ENCODE assay signal across 13 cellular contexts in the genomic region with DNA sequence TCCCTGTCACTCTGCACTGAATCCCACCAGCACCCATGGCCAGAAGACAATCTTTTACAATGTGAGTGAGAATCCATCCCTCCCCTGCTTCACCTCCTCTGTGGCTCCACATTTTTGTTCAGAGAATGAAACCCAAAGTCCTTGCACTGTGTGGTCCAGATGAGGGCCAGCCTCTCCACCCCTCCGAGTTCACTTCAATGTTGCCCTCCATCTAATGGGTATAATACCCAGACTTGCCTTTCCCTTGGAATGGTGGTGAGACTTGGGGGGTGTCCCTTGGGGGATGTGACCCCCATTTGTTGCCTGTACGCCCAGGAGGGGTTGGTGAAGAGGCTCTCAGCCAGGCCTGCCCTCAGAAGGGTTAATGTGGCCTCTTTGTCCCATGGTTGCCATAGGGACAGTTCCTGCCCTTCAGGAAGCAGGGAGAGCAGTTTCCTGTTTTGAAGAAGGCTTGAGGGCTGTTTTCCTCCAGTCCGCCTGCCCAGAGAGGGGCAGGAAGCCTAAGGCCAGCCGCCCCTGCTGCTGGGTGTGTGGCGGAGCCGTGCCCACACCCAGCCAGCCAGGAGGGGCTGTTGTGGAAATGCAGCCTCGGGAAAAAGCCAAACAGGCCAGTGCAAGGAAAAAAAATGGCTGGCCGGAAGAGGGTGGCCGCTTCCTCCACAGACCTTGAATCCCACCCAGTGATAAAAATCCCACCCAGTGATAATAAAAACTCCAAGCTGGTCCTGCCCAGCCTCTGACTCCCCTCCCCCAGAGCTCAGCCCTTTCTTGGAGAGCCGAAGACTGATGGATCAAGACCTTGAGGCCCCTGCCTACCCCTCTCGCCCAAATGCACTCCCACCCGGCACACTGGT. TPM values are rescaled to one million over a fixed set of nuclear protein-coding genes. Genes with fewer than 3 reads are reported as not detected.
DNase-seq lines count a peak whose midpoint lies in the region; ATAC-seq and TF ChIP-seq lines count a peak whose summit lies in the region.
"Had no signal": no experiment of that assay in that cellular context is flagged by ENCODE, and none has a peak within 500 bp of the region (broad histone marks: within the 10 kb centered on the region; RNA-seq: fewer than 3 reads in every experiment).

No MANE protein-coding gene starts in this region.

- H3K36me3 Mint-ChIP-seq in activated naive CD8-positive, alpha-beta T cell treated with anti-CD3 and anti-CD28 coated beads, Interleukin-2, amount 50 U/mL, for 24 hours (ENCODE audit: low read depth) = no peaks in the 10 kb centered on the region

- POLR2A ChIA-PET in HCT116 (lab: Charles Lee) = no interaction called here

- H3K27ac Mint-ChIP-seq in activated naive CD8-positive, alpha-beta T cell treated with anti-CD3 and anti-CD28 coated beads, Interleukin-2, amount 50 U/mL, for 24 hours = peak overlapping the region; percentile 55

- no peaks in the 10 kb centered on the region for H3K79me2 ChIP-seq in HCT116 (ENCODE audit: insufficient read depth, low read length)

- H3K9ac ChIP-seq in HCT116 (ENCODE audit: low read length) = no peak overlapping the region

- H3K27me3 ChIP-seq in HCT116 (ENCODE audit: insufficient read depth, low read length) (no peaks in the 10 kb centered on the region), right atrium auricular region (no peaks in the 10 kb centered on the region), psoas muscle (ENCODE audit: insufficient read depth in 3 of 3, low read length in 2 of 3) (peaks cover 0 to 22% (median 2%) of the 10 kb centered on the region in 3 donors)

- H3K36me3 ChIP-seq in HCT116 (ENCODE audit: control insufficient read depth in 1 of 2, insufficient read depth in 2 of 2, low read length in 2 of 2) = no peaks in the 10 kb centered on the region
- H3K36me3 ChIP-seq in right atrium auricular region = no peaks in the 10 kb centered on the region
- H3K36me3 ChIP-seq in psoas muscle (ENCODE audit: insufficient read depth in 1 of 2, low read depth in 1 of 2) = no peaks in the 10 kb centered on the region

- H3K4me3 ChIP-seq in HCT116 (replicated peaks in 1 of 2; ENCODE audit: low read depth in 1 of 2, low read length in 2 of 2) (no peak overlapping the region), right atrium auricular region (no peak overlapping the region), psoas muscle (no peak overlapping the region)

- RAD21 ChIA-PET in HCT116 (lab: Charles Lee; ENCODE audit: low non-redundant PET in 1 of 2, low total read pairs in 2 of 2, uncharacterized antibody in 2 of 2, unreplicated experiment in 2 of 2) = no interaction called here

- H3K9me2 ChIP-seq in HCT116 (ENCODE audit: insufficient read depth) = no peaks in the 10 kb centered on the region

- peaks cover 19% of the 10 kb centered on the region for H3K27me3 Mint-ChIP-seq in activated naive CD8-positive, alpha-beta T cell treated with anti-CD3 and anti-CD28 coated beads, Interleukin-2, amount 50 U/mL, for 24 hours

- no peak for TF ChIP-seq RAD21 in HCT116 (IDR thresholded peaks at IDR 0.05; ENCODE audit: low read depth)

- intact Hi-C loops in HCT116 (cut with micrococcal nuclease) (no loop called here), psoas muscle (cut with DNase I) (loop anchor here in 1 of 2 donors (5.0 kb wide), 1 partner anchor 483 kb away; no protein-coding TSS in a partner anchor)

- peaks cover 18% of the 10 kb centered on the region for H3K4me1 Mint-ChIP-seq in activated naive CD8-positive, alpha-beta T cell treated with anti-CD3 and anti-CD28 coated beads, Interleukin-2, amount 50 U/mL, for 24 hours

- CTCF ChIA-PET in HCT116 (lab: Charles Lee) = interaction anchor here (1.2 kb wide), 1 partner anchor 28 kb away, joined by 3 read pairs; no protein-coding TSS in a partner anchor

- no peak overlapping the region for H2AFZ ChIP-seq in HCT116 (ENCODE audit: low read depth, low read length, poor library complexity, severe bottlenecking)

- H3K4me2 ChIP-seq in HCT116 (ENCODE audit: low read length) = peak overlapping the region; percentile 62

- no peaks in the 10 kb centered on the region for H3K9me3 Mint-ChIP-seq in activated naive CD8-positive, alpha-beta T cell treated with anti-CD3 and anti-CD28 coated beads, Interleukin-2, amount 50 U/mL, for 24 hours
- H3K9me3 Mint-ChIP-seq: CD8-positive, alpha-beta memory T cell had no signal

- no peak overlapping the region for H3K4me3 Mint-ChIP-seq in activated naive CD8-positive, alpha-beta T cell treated with anti-CD3 and anti-CD28 coated beads, Interleukin-2, amount 50 U/mL, for 24 hours
- H3K4me3 Mint-ChIP-seq: CD8-positive, alpha-beta memory T cell had no signal

- H3K4me1 ChIP-seq in HCT116 (ENCODE audit: control insufficient read depth in 1 of 2, insufficient read depth in 2 of 2, low read length in 2 of 2) (peaks cover 8 to 29% of the 10 kb centered on the region in 2 experiments; a peak in 3 of 4 replicates), right atrium auricular region (peaks cover 0 to 40% of the 10 kb centered on the region in 2 donors), psoas muscle (peaks cover 5% of the 10 kb centered on the region)

- no peaks in the 10 kb centered on the region for H4K20me1 ChIP-seq in HCT116 (ENCODE audit: insufficient read depth)

- BruUV-seq in HCT116 (replicated peaks; lab: Mats Ljungman, UMichigan) = no TSS peak

- peak; percentile 38 for ATAC-seq in HCT116
- ATAC-seq in activated naive CD8-positive, alpha-beta T cell treated with anti-CD3 and anti-CD28 coated beads, Interleukin-2, amount 50 U/mL, for 24 hours = peak; percentile 9
- ATAC-seq in psoas muscle = peak in 2 of 4 donors; percentile 41 to 54
- ATAC-seq in HG02870 (IDR thresholded peaks at IDR 0.05; ENCODE audit: unreplicated experiment) = no peak

- TF ChIP-seq CTCF in HCT116 (IDR thresholded peaks at IDR 0.05 in 2 of 3, conservative IDR thresholded peaks at IDR 0.05 in 1 of 3; ENCODE audit: borderline replicate concordance in 1 of 3, insufficient read depth in 1 of 3, low read depth in 2 of 3, low read length in 2 of 3) = no peak
- TF ChIP-seq CTCF in right atrium auricular region (IDR thresholded peaks at IDR 0.05) = no peak
- no peak for TF ChIP-seq CTCF in psoas muscle (IDR thresholded peaks at IDR 0.05)

- H3K9me3 ChIP-seq in HCT116 (ENCODE audit: control insufficient read depth in 1 of 2, insufficient read depth in 1 of 2, low read depth in 1 of 2, low read length in 2 of 2) = no peaks in the 10 kb centered on the region
- H3K9me3 ChIP-seq in right atrium auricular region = no peaks in the 10 kb centered on the region
- no peaks in the 10 kb centered on the region for H3K9me3 ChIP-seq in psoas muscle

- 52 to 65% (median 60%) methylated on average over 11 to 12 of the region's 12 CpGs for WGBS in psoas muscle, 3 donors

- DNase-seq in HCT116 (ENCODE audit: low read depth, low spot score) (no peak), right atrium auricular region (ENCODE audit: low spot score) (no peak), psoas muscle (peak in 1 of 2 donors; percentile 50), foreskin melanocyte (no peak), hepatic stellate cell (ENCODE audit: low spot score) (no peak)
- DNase-seq in activated naive CD8-positive, alpha-beta T cell treated with anti-CD3 and anti-CD28 coated beads, Interleukin-2, amount 50 U/mL, for 24 hours = no peak
- no peak for DNase-seq in activated CD4-positive, alpha-beta T cell treated with anti-CD3 and anti-CD28 coated beads, Interleukin-2, amount 50 U/mL, for 1 hour
- DNase-seq: CD8-positive, alpha-beta memory T cell; HCEC 1CT; NCI-H1930; nucleus accumbens; stimulated activated naive CD4-positive, alpha-beta T cell had no signal

- no peak for TF ChIP-seq POLR2A in HCT116 (IDR thresholded peaks at IDR 0.05; ENCODE audit: borderline replicate concordance, extremely low read depth, insufficient read depth, insufficient read length)

- no peak overlapping the region; the same call in 1 of the 2 replicates for H3K27ac ChIP-seq in HCT116 (ENCODE audit: low read depth, low read length)
- H3K27ac ChIP-seq in right atrium auricular region = peak overlapping the region; percentile 26 to 35
- H3K27ac ChIP-seq in psoas muscle = peak overlapping the region; percentile 23

TF ChIP-seq in HCT116, 20 proteins besides CTCF, POLR2A, EP300 and RAD21 (continues in another document):
- TF ChIP-seq, protein P1, sequence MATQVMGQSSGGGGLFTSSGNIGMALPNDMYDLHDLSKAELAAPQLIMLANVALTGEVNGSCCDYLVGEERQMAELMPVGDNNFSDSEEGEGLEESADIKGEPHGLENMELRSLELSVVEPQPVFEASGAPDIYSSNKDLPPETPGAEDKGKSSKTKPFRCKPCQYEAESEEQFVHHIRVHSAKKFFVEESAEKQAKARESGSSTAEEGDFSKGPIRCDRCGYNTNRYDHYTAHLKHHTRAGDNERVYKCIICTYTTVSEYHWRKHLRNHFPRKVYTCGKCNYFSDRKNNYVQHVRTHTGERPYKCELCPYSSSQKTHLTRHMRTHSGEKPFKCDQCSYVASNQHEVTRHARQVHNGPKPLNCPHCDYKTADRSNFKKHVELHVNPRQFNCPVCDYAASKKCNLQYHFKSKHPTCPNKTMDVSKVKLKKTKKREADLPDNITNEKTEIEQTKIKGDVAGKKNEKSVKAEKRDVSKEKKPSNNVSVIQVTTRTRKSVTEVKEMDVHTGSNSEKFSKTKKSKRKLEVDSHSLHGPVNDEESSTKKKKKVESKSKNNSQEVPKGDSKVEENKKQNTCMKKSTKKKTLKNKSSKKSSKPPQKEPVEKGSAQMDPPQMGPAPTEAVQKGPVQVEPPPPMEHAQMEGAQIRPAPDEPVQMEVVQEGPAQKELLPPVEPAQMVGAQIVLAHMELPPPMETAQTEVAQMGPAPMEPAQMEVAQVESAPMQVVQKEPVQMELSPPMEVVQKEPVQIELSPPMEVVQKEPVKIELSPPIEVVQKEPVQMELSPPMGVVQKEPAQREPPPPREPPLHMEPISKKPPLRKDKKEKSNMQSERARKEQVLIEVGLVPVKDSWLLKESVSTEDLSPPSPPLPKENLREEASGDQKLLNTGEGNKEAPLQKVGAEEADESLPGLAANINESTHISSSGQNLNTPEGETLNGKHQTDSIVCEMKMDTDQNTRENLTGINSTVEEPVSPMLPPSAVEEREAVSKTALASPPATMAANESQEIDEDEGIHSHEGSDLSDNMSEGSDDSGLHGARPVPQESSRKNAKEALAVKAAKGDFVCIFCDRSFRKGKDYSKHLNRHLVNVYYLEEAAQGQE (IDR thresholded peaks at IDR 0.05; ENCODE audit: low read depth) = no peak
- TF ChIP-seq ELF1 (IDR thresholded peaks at IDR 0.05; ENCODE audit: borderline replicate concordance, low read depth) (no peak), SRF (IDR thresholded peaks at IDR 0.05; ENCODE audit: low read depth) (no peak), SIN3A (IDR thresholded peaks at IDR 0.05; ENCODE audit: low read depth) (no peak), CEBPB (IDR thresholded peaks at IDR 0.05; ENCODE audit: low read depth) (no peak), EGR1 (IDR thresholded peaks at IDR 0.05; ENCODE audit: low read depth) (no peak)

RNA-seq across cellular contexts. Expression of a gene that starts 14.6 kb away (rescaled TPM):
- total RNA-seq in HCT116 (2021; ENCODE audit: unreplicated experiment) (0.22 TPM), right atrium auricular region (10 to 100 TPM in 1 of 2 donors, 1 to 10 TPM in 1; 9.6 to 18.8 TPM), psoas muscle (10 to 100 TPM in 2 of 4 donors, 1 to 10 TPM in 2; 6.4 to 14.6 (median 9.2) TPM)
- 0.01 TPM in 1 of 2 replicates, not detected in the other for polyA plus RNA-seq in HCT116 (2012)
- polyA plus RNA-seq in psoas muscle = 1 to 10 TPM; 3.6 to 5.7 (median 3.8) TPM
- total RNA-seq: CD8-positive, alpha-beta memory T cell had no signal
- polyA plus RNA-seq: CD8-positive, alpha-beta memory T cell had no signal
